2 cellular contexts compared by ENCODE assay signal in the genomic region with DNA sequence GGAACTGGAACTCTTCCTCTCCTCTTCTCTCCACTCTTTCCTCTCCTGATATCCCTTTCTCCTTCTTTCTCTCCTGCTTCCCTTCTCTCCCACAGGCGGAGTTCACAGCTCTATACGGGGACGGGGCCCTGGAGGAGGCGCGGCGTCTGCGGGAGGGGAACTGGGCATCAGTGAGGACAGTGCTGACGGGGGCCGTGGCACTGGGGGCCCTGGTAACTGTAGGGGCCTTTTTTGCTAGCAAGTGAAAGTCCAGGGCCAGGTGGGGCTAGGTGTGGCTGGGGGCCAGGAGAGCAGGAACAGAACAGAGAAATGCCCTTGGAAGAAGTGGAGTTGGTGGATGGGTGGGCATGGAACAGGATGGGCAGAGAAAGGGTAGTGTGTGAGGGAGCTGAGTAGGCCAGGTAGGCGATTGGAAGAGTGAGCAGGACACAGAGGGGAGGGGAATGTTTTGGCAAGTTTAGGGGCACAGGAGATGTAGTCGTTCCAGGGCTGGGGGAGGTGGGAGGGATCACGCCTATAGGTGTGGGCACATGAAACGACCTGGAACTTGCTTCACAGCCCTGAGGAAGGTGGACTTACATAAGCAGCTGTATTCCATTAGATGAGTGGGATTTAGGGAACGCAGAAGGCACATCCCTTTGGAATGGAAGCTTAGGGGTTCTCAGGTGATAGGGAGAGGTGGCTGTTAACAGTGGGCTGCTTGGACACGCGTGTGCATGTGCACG.
TF ChIP-seq lines count a peak whose summit lies in the region.

No MANE protein-coding gene starts in this region.

TF ChIP-seq in SK-N-SH, 30 proteins besides CTCF, POLR2A, EP300 and RAD21 (continued from another document):
- TF ChIP-seq, protein P1, sequence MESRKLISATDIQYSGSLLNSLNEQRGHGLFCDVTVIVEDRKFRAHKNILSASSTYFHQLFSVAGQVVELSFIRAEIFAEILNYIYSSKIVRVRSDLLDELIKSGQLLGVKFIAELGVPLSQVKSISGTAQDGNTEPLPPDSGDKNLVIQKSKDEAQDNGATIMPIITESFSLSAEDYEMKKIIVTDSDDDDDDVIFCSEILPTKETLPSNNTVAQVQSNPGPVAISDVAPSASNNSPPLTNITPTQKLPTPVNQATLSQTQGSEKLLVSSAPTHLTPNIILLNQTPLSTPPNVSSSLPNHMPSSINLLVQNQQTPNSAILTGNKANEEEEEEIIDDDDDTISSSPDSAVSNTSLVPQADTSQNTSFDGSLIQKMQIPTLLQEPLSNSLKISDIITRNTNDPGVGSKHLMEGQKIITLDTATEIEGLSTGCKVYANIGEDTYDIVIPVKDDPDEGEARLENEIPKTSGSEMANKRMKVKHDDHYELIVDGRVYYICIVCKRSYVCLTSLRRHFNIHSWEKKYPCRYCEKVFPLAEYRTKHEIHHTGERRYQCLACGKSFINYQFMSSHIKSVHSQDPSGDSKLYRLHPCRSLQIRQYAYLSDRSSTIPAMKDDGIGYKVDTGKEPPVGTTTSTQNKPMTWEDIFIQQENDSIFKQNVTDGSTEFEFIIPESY (IDR thresholded peaks at IDR 0.05; ENCODE audit: borderline replicate concordance, low read depth) = no peak
- TF ChIP-seq NRF1 (IDR thresholded peaks at IDR 0.05; ENCODE audit: low read depth, low read length) (no peak), SIN3A (IDR thresholded peaks at IDR 0.05; ENCODE audit: borderline replicate concordance, low read depth, low read length) (no peak), GATA2 (CRISPR knock-in tag; IDR thresholded peaks at IDR 0.05) (no peak), MXI1 (IDR thresholded peaks at IDR 0.05; ENCODE audit: low read depth, low read length) (no peak), TAF1 (IDR thresholded peaks at IDR 0.05; ENCODE audit: borderline replicate concordance, low read depth, low read length) (no peak), CHD2 (IDR thresholded peaks at IDR 0.05; ENCODE audit: low read length, partially characterized antibody) (no peak), ELF1 (IDR thresholded peaks at IDR 0.05) (no peak), NFIC (IDR thresholded peaks at IDR 0.05; ENCODE audit: borderline replicate concordance) (no peak), SMC3 (IDR thresholded peaks at IDR 0.05; ENCODE audit: low read depth, low read length) (no peak), TEAD4 (IDR thresholded peaks at IDR 0.05; ENCODE audit: borderline replicate concordance, insufficient read depth) (no peak)
- TF ChIP-seq, protein P2, sequence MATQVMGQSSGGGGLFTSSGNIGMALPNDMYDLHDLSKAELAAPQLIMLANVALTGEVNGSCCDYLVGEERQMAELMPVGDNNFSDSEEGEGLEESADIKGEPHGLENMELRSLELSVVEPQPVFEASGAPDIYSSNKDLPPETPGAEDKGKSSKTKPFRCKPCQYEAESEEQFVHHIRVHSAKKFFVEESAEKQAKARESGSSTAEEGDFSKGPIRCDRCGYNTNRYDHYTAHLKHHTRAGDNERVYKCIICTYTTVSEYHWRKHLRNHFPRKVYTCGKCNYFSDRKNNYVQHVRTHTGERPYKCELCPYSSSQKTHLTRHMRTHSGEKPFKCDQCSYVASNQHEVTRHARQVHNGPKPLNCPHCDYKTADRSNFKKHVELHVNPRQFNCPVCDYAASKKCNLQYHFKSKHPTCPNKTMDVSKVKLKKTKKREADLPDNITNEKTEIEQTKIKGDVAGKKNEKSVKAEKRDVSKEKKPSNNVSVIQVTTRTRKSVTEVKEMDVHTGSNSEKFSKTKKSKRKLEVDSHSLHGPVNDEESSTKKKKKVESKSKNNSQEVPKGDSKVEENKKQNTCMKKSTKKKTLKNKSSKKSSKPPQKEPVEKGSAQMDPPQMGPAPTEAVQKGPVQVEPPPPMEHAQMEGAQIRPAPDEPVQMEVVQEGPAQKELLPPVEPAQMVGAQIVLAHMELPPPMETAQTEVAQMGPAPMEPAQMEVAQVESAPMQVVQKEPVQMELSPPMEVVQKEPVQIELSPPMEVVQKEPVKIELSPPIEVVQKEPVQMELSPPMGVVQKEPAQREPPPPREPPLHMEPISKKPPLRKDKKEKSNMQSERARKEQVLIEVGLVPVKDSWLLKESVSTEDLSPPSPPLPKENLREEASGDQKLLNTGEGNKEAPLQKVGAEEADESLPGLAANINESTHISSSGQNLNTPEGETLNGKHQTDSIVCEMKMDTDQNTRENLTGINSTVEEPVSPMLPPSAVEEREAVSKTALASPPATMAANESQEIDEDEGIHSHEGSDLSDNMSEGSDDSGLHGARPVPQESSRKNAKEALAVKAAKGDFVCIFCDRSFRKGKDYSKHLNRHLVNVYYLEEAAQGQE (IDR thresholded peaks at IDR 0.05; ENCODE audit: low read depth, low read length) = no peak
- TF ChIP-seq, protein P3, sequence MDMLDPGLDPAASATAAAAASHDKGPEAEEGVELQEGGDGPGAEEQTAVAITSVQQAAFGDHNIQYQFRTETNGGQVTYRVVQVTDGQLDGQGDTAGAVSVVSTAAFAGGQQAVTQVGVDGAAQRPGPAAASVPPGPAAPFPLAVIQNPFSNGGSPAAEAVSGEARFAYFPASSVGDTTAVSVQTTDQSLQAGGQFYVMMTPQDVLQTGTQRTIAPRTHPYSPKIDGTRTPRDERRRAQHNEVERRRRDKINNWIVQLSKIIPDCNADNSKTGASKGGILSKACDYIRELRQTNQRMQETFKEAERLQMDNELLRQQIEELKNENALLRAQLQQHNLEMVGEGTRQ (IDR thresholded peaks at IDR 0.05; ENCODE audit: borderline replicate concordance, low read depth, low read length) = no peak
- TF ChIP-seq, protein P4, sequence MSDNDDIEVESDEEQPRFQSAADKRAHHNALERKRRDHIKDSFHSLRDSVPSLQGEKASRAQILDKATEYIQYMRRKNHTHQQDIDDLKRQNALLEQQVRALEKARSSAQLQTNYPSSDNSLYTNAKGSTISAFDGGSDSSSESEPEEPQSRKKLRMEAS (IDR thresholded peaks at IDR 0.05; ENCODE audit: low read depth) = no peak
- TF ChIP-seq, protein P5, sequence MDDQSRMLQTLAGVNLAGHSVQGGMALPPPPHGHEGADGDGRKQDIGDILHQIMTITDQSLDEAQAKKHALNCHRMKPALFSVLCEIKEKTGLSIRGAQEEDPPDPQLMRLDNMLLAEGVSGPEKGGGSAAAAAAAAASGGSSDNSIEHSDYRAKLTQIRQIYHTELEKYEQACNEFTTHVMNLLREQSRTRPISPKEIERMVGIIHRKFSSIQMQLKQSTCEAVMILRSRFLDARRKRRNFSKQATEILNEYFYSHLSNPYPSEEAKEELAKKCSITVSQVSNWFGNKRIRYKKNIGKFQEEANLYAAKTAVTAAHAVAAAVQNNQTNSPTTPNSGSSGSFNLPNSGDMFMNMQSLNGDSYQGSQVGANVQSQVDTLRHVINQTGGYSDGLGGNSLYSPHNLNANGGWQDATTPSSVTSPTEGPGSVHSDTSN (IDR thresholded peaks at IDR 0.05) = no peak

TF ChIP-seq in SK-N-SH treated with all-trans-retinoic acid at 6 μM for 48 hours, 23 proteins besides CTCF, POLR2A, EP300 and RAD21:
- TF ChIP-seq, protein P6, sequence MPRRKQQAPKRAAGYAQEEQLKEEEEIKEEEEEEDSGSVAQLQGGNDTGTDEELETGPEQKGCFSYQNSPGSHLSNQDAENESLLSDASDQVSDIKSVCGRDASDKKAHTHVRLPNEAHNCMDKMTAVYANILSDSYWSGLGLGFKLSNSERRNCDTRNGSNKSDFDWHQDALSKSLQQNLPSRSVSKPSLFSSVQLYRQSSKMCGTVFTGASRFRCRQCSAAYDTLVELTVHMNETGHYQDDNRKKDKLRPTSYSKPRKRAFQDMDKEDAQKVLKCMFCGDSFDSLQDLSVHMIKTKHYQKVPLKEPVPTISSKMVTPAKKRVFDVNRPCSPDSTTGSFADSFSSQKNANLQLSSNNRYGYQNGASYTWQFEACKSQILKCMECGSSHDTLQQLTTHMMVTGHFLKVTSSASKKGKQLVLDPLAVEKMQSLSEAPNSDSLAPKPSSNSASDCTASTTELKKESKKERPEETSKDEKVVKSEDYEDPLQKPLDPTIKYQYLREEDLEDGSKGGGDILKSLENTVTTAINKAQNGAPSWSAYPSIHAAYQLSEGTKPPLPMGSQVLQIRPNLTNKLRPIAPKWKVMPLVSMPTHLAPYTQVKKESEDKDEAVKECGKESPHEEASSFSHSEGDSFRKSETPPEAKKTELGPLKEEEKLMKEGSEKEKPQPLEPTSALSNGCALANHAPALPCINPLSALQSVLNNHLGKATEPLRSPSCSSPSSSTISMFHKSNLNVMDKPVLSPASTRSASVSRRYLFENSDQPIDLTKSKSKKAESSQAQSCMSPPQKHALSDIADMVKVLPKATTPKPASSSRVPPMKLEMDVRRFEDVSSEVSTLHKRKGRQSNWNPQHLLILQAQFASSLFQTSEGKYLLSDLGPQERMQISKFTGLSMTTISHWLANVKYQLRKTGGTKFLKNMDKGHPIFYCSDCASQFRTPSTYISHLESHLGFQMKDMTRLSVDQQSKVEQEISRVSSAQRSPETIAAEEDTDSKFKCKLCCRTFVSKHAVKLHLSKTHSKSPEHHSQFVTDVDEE (CRISPR knock-in tag; IDR thresholded peaks at IDR 0.05) = no peak
- TF ChIP-seq, protein P7, sequence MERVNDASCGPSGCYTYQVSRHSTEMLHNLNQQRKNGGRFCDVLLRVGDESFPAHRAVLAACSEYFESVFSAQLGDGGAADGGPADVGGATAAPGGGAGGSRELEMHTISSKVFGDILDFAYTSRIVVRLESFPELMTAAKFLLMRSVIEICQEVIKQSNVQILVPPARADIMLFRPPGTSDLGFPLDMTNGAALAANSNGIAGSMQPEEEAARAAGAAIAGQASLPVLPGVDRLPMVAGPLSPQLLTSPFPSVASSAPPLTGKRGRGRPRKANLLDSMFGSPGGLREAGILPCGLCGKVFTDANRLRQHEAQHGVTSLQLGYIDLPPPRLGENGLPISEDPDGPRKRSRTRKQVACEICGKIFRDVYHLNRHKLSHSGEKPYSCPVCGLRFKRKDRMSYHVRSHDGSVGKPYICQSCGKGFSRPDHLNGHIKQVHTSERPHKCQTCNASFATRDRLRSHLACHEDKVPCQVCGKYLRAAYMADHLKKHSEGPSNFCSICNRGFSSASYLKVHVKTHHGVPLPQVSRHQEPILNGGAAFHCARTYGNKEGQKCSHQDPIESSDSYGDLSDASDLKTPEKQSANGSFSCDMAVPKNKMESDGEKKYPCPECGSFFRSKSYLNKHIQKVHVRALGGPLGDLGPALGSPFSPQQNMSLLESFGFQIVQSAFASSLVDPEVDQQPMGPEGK (CRISPR knock-in tag; IDR thresholded peaks at IDR 0.05; ENCODE audit: borderline replicate concordance) = no peak
- TF ChIP-seq OSR1 (CRISPR knock-in tag; IDR thresholded peaks at IDR 0.05) = no peak
- TF ChIP-seq TCF4 (CRISPR knock-in tag; IDR thresholded peaks at IDR 0.05; ENCODE audit: borderline replicate concordance) = no peak
- no peak for TF ChIP-seq ZNF70 (CRISPR knock-in tag; IDR thresholded peaks at IDR 0.05)
- no peak for TF ChIP-seq PPARA (CRISPR knock-in tag; IDR thresholded peaks at IDR 0.05; ENCODE audit: borderline replicate concordance)
- no peak for TF ChIP-seq ISL1 (CRISPR knock-in tag; IDR thresholded peaks at IDR 0.05)
- TF ChIP-seq, protein P8, sequence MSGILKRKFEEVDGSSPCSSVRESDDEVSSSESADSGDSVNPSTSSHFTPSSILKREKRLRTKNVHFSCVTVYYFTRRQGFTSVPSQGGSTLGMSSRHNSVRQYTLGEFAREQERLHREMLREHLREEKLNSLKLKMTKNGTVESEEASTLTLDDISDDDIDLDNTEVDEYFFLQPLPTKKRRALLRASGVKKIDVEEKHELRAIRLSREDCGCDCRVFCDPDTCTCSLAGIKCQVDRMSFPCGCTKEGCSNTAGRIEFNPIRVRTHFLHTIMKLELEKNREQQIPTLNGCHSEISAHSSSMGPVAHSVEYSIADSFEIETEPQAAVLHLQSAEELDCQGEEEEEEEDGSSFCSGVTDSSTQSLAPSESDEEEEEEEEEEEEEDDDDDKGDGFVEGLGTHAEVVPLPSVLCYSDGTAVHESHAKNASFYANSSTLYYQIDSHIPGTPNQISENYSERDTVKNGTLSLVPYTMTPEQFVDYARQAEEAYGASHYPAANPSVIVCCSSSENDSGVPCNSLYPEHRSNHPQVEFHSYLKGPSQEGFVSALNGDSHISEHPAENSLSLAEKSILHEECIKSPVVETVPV (CRISPR knock-in tag; IDR thresholded peaks at IDR 0.05) = no peak
